8 cellular contexts compared by ENCODE assay signal in the genomic region with DNA sequence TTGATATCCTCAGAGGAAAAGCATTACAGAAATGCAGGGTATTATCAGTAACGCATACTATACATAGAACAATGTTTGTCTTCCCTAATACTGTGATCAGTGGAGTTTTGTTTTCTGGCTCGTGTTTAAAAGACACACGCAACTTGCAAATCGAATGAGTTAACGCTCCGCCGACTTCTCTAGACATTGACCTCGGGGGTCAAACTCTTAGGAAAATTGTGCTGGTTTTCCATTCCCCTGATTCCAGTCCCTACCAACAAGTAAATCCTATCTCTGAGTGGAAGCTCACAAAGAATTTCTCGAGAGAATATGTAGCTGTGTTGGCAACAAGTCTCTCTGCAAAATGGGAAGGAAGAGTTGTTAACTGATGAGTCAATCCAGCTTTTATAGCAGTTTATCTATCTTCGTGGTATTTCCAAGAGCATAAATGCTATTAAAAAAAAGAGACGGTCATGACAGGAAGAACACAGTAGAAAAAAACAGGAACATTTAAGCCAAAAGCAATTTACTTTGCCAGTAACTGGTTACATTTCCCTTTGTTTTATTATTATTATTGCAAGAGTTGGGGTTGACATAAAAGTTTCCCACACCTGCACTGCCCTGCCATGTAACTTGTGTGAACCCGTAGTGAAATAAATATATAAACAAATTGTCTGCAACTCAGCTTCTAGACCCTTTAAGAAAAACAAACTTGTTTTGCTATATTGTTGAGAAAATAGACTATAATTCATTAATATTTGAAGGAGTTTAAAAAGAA.
A peak's percentile ranks its signal among the peaks of the same experiment; 100 is the strongest.
DNase-seq lines count a peak whose midpoint lies in the region; ATAC-seq and TF ChIP-seq lines count a peak whose summit lies in the region.

No MANE protein-coding gene starts in this region.

- H3K27ac ChIP-seq in SJCRH30 (peak overlapping the region; percentile 4; the same call in 1 of the 2 replicates), esophagus muscularis mucosa (replicated peaks in 1 of 4) (peak overlapping the region; percentile 87 to 95 (median 92)), neutrophil (peak overlapping the region; percentile 51)

- no peak for ATAC-seq in HG02610 (IDR thresholded peaks at IDR 0.05; ENCODE audit: unreplicated experiment)

- peak; percentile 88 for DNase-seq in HFF-Myc (ENCODE audit: extremely low read depth, low read depth)
- peak in 1 of 2 experiments; percentile 8 for DNase-seq in SJCRH30
- DNase-seq in esophagus muscularis mucosa (ENCODE audit: extremely low spot score): no peak
- DNase-seq in stimulated activated CD4-positive, alpha-beta T cell treated with anti-CD3 and anti-CD28 coated beads, Interleukin-2, amount 100 ng/mL, for 24 hours: no peak
- DNase-seq in NCI-H187 (lab: John Stamatoyannopoulos, UW): no peak
- no peak for DNase-seq in HuH-7.5 (ENCODE audit: low spot score)

- intact Hi-C loops in esophagus muscularis mucosa (cut with DNase I): no loop called here

- H3K4me1 ChIP-seq in SJCRH30 (peaks cover 28% of the 10 kb centered on the region), esophagus muscularis mucosa (peaks cover 34 to 58% (median 44%) of the 10 kb centered on the region in 4 donors), neutrophil (ENCODE audit: control insufficient read depth in 1 of 2, insufficient read depth in 1 of 2, low read depth in 1 of 2, low read length in 1 of 2) (peaks cover 25% of the 10 kb centered on the region in 2 experiments)

- TF ChIP-seq CTCF in HFF-Myc (IDR thresholded peaks at IDR 0.05; ENCODE audit: low read depth, low read length, missing control alignments) (no peak), esophagus muscularis mucosa (IDR thresholded peaks at IDR 0.05) (no peak), neutrophil (IDR thresholded peaks at IDR 0.05) (no peak)

- H3K4me3 ChIP-seq in HFF-Myc (replicated peaks; ENCODE audit: low read depth, low read length): no peak overlapping the region
- H3K4me3 ChIP-seq in SJCRH30: no peak overlapping the region
- peak overlapping the region; percentile 6 to 41 (median 26) for H3K4me3 ChIP-seq in esophagus muscularis mucosa
- no peak overlapping the region for H3K4me3 ChIP-seq in neutrophil (ENCODE audit: low read depth in 1 of 2, low read length in 1 of 2)

- no peaks in the 10 kb centered on the region for H3K36me3 ChIP-seq in SJCRH30
- H3K36me3 ChIP-seq in esophagus muscularis mucosa: no peaks in the 10 kb centered on the region
- no peaks in the 10 kb centered on the region for H3K36me3 ChIP-seq in neutrophil

- 22% methylated on average over 12 of the region's 12 CpGs for WGBS in esophagus muscularis mucosa

- H3K27me3 ChIP-seq in SJCRH30: no peaks in the 10 kb centered on the region
- H3K27me3 ChIP-seq in esophagus muscularis mucosa: no peaks in the 10 kb centered on the region
- H3K27me3 ChIP-seq in neutrophil: no peaks in the 10 kb centered on the region

- TF ChIP-seq EP300 in esophagus muscularis mucosa (IDR thresholded peaks at IDR 0.05): peak; percentile 63

- TF ChIP-seq POLR2A in esophagus muscularis mucosa (IDR thresholded peaks at IDR 0.05; ENCODE audit: low read depth): no peak

- H3K9me3 ChIP-seq in SJCRH30 (replicated peaks) (no peaks in the 10 kb centered on the region), esophagus muscularis mucosa (no peaks in the 10 kb centered on the region), neutrophil (no peaks in the 10 kb centered on the region)

Comparison
In these comparisons a context has a peak if more than half of its experiments do, and no peak if none do; other contexts are left out.
1. H3K4me3 ChIP-seq: peak in esophagus muscularis mucosa (4 of 4); none in HFF-Myc (single experiment), SJCRH30 (single experiment) and neutrophil (0 of 2).
2. H3K27ac ChIP-seq: peak in every context shown above with its lines; median percentile 92 in esophagus muscularis mucosa; 51 in neutrophil; 4 in SJCRH30.